In the genomic region with DNA sequence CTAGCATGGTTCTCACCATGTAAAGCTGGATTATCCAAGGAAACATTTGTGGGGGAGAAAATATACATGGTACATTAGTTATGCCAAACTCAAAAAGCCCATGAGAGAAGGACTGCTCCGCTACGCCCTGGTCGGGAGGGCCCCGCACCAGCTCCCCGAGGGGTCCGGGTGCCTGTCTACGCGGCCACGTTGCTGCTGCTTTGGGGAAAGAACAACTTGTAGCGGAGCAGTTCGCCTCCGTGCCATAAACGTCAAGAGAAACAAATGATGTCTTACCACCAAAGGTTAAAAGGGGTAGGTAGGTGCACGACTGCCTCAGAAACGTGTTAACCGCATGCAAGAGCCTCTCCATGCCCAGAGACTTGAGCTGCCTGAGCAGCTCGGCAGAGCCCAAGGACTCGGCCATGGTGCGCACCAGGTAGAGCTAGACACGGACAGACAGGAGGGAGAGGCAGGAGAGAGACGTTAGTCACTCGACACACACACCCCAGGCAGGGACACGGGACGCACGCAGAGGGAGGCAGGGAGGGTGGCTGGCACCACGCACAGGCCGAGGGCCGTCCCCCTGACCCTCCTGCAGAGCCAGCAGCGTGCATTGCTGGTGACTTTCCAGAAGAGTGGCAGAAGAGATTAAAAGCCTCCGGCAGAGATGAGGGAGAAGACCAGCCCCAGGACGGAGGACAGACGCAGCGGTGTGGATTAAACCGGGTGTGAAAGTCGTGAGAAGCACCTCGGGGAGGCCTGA, we compare ENCODE assay signal across 18 cellular contexts.
"Had no signal": no experiment of that assay in that cellular context is flagged by ENCODE, and none has a peak within 500 bp of the region (broad histone marks: within the 10 kb centered on the region; RNA-seq: fewer than 3 reads in every experiment).

No MANE protein-coding gene starts in this region.

- H3K27ac ChIP-seq: left ventricle myocardium inferior, parathyroid adenoma, right atrium auricular region, tibial nerve, VCaP had no signal

- H3K9me3 ChIP-seq: left ventricle myocardium inferior, right atrium auricular region, tibial nerve had no signal

- H3K27me3 Mint-ChIP-seq: activated CD4-positive, alpha-beta memory T cell treated with anti-CD3 and anti-CD28 coated beads for 36 hours; activated CD4-positive, alpha-beta T cell treated with anti-CD3 and anti-CD28 coated beads, Interleukin-2, amount 10 ng/mL, durations not matched to agents 24 days and 14 days; activated naive CD4-positive, alpha-beta T cell treated with anti-CD3 and anti-CD28 coated beads, Interleukin-2, amount 10 ng/mL, durations not matched to agents 7 days and 5 days; activated naive CD8-positive, alpha-beta T cell treated with anti-CD3 and anti-CD28 coated beads, Interleukin-2, amount 10 ng/mL, durations not matched to agents 7 days and 5 days; activated T-cell treated with anti-CD3 and anti-CD28 coated beads, Interleukin-2, amount 50 U/mL, for 24 hours had no signal

- H3K4me1 ChIP-seq: left ventricle myocardium inferior, parathyroid adenoma, right atrium auricular region, tibial nerve had no signal

- H3K4me3 Mint-ChIP-seq: activated CD4-positive, alpha-beta memory T cell treated with anti-CD3 and anti-CD28 coated beads for 36 hours; activated CD4-positive, alpha-beta T cell treated with anti-CD3 and anti-CD28 coated beads, Interleukin-2, amount 10 ng/mL, durations not matched to agents 24 days and 14 days; activated naive CD4-positive, alpha-beta T cell treated with anti-CD3 and anti-CD28 coated beads, Interleukin-2, amount 10 ng/mL, durations not matched to agents 7 days and 5 days; activated naive CD8-positive, alpha-beta T cell treated with anti-CD3 and anti-CD28 coated beads, Interleukin-2, amount 10 ng/mL, durations not matched to agents 7 days and 5 days; activated T-cell treated with anti-CD3 and anti-CD28 coated beads, Interleukin-2, amount 50 U/mL, for 24 hours; neural crest cell had no signal

- H3K4me3 ChIP-seq: left ventricle myocardium inferior, right atrium auricular region, tibial nerve had no signal

- H3K27me3 ChIP-seq: right atrium auricular region, tibial nerve had no signal

- H3K27ac Mint-ChIP-seq: activated CD4-positive, alpha-beta memory T cell treated with anti-CD3 and anti-CD28 coated beads for 36 hours; activated CD4-positive, alpha-beta T cell treated with anti-CD3 and anti-CD28 coated beads, Interleukin-2, amount 10 ng/mL, durations not matched to agents 24 days and 14 days; activated naive CD4-positive, alpha-beta T cell treated with anti-CD3 and anti-CD28 coated beads, Interleukin-2, amount 10 ng/mL, durations not matched to agents 7 days and 5 days; activated naive CD8-positive, alpha-beta T cell treated with anti-CD3 and anti-CD28 coated beads, Interleukin-2, amount 10 ng/mL, durations not matched to agents 7 days and 5 days; activated T-cell treated with anti-CD3 and anti-CD28 coated beads, Interleukin-2, amount 50 U/mL, for 24 hours had no signal

- DNase-seq: activated CD4-positive, alpha-beta memory T cell treated with anti-CD3 and anti-CD28 coated beads for 36 hours; activated CD4-positive, alpha-beta T cell treated with anti-CD3 and anti-CD28 coated beads, Interleukin-2, amount 10 ng/mL, durations not matched to agents 24 days and 14 days; activated CD8-positive, alpha-beta memory T cell treated with anti-CD3 and anti-CD28 coated beads, Interleukin-2, amount 50 U/mL, for 4 hours; activated gamma-delta T cell; activated naive CD4-positive, alpha-beta T cell treated with anti-CD3 and anti-CD28 coated beads, Interleukin-2, amount 10 ng/mL, durations not matched to agents 7 days and 5 days; activated naive CD8-positive, alpha-beta T cell treated with anti-CD3 and anti-CD28 coated beads, Interleukin-2, amount 10 ng/mL, durations not matched to agents 7 days and 5 days; activated T-cell treated with anti-CD3 and anti-CD28 coated beads, Interleukin-2, amount 50 U/mL, for 24 hours; amniotic stem cell; caudate nucleus; left ventricle myocardium inferior; occipital lobe; stimulated activated naive CD4-positive, alpha-beta T cell had no signal

- ATAC-seq: activated CD4-positive, CD25-positive, alpha-beta regulatory T cell treated with anti-CD3 and anti-CD28 coated beads, Interleukin-2, amount 50 U/mL, for 24 hours had no signal

- H3K36me3 Mint-ChIP-seq: activated naive CD4-positive, alpha-beta T cell treated with anti-CD3 and anti-CD28 coated beads, Interleukin-2, amount 10 ng/mL, durations not matched to agents 7 days and 5 days had no signal

- H3K9me3 Mint-ChIP-seq: activated CD4-positive, alpha-beta memory T cell treated with anti-CD3 and anti-CD28 coated beads for 36 hours; activated CD4-positive, alpha-beta T cell treated with anti-CD3 and anti-CD28 coated beads, Interleukin-2, amount 10 ng/mL, durations not matched to agents 24 days and 14 days; activated naive CD4-positive, alpha-beta T cell treated with anti-CD3 and anti-CD28 coated beads, Interleukin-2, amount 10 ng/mL, durations not matched to agents 7 days and 5 days; activated naive CD8-positive, alpha-beta T cell treated with anti-CD3 and anti-CD28 coated beads, Interleukin-2, amount 10 ng/mL, durations not matched to agents 7 days and 5 days; activated T-cell treated with anti-CD3 and anti-CD28 coated beads, Interleukin-2, amount 50 U/mL, for 24 hours; neural crest cell had no signal

- H3K4me1 Mint-ChIP-seq: activated CD4-positive, alpha-beta T cell treated with anti-CD3 and anti-CD28 coated beads, Interleukin-2, amount 10 ng/mL, durations not matched to agents 24 days and 14 days; activated naive CD4-positive, alpha-beta T cell treated with anti-CD3 and anti-CD28 coated beads, Interleukin-2, amount 10 ng/mL, durations not matched to agents 7 days and 5 days; activated naive CD8-positive, alpha-beta T cell treated with anti-CD3 and anti-CD28 coated beads, Interleukin-2, amount 10 ng/mL, durations not matched to agents 7 days and 5 days had no signal
